ENCODE assay signal across 28 cellular contexts in genomic region chrX:133366735-133367134, GRCh38. TPM values are rescaled to one million over a fixed set of nuclear protein-coding genes. Genes with fewer than 3 reads are reported as not detected.
"Had no signal": no experiment of that assay in that cellular context is flagged by ENCODE, and none has a peak within 500 bp of the region (broad histone marks: within the 10 kb centered on the region; RNA-seq: fewer than 3 reads in every experiment).

No MANE protein-coding gene starts in this region.

- H3K27me3 ChIP-seq: Peyer's patch, SJSA1 had no signal

- H3K36me3 ChIP-seq: Peyer's patch, SJSA1 had no signal

- H3K9ac ChIP-seq: KMS-11 had no signal

- DNase-seq: Kasumi-1; MV-4-11; NCI-H1048; NCI-H1105; NCI-H1417; NCI-H1436 treated with DMSO at 0.1 percent for 48 hours; NCI-H1694; NCI-H187 treated with DMSO at 0.1 percent for 48 hours; NCI-H2029 treated with DMSO at 0.1 percent for 48 hours; NCI-H2227 treated with DMSO at 0.1 percent for 48 hours; NCI-H524; NCI-H526 treated with DMSO at 0.1 percent for 48 hours; NCI-H748 treated with DMSO at 0.1 percent for 48 hours; NK-92 treated with Interleukin-12 subunit alpha and Interleukin-12 subunit beta, amount 100 ng/mL, for 24 hours; PC-9; Peyer's patch; SHP77 treated with DMSO at 0.1 percent for 48 hours had no signal

- H3K36me3 Mint-ChIP-seq: IgD-negative memory B cell had no signal

- H3K27ac ChIP-seq: HL-60, KMS-11, PC-9, SJSA1, SK-N-MC had no signal

- H3K9me3 ChIP-seq: Peyer's patch, SJSA1 had no signal

- H3K27ac Mint-ChIP-seq: IgD-negative memory B cell had no signal

- H3K9me3 Mint-ChIP-seq: IgD-negative memory B cell had no signal

- H3K4me3 ChIP-seq: K562, PC-9, Peyer's patch, SJSA1, SK-N-MC had no signal

- H3K4me3 Mint-ChIP-seq: IgD-negative memory B cell had no signal

- FAIRE-seq: HTR-8/SVneo, K562 had no signal

- ATAC-seq: K562, Right ventricle myocardium inferior had no signal

RNA-seq across cellular contexts. Expression of gene GPC4, which starts 48.6 kb away (rescaled TPM):
- total RNA-seq: NCI-H460, OCI-LY7, RPMI7951 had no signal
- polyA plus RNA-seq: IgD-negative memory B cell, K562 had no signal
